26 cellular contexts compared by ENCODE assay signal in genomic region chr1:29838738-29839320, GRCh38.
"Had no signal": no experiment of that assay in that cellular context is flagged by ENCODE, and none has a peak within 500 bp of the region (broad histone marks: within the 10 kb centered on the region; RNA-seq: fewer than 3 reads in every experiment).

No MANE protein-coding gene starts in this region.

- H3K36me3 ChIP-seq: adrenal gland, Peyer's patch had no signal

- H3K4me1 ChIP-seq: adrenal gland, Peyer's patch had no signal

- H3K4me3 ChIP-seq: adrenal gland, Peyer's patch had no signal

- DNase-seq: activated CD4-positive, alpha-beta T cell treated with anti-CD3 and anti-CD28 coated beads for 48 hours; activated CD4-positive, alpha-beta T cell treated with anti-CD3 and anti-CD28 coated beads, Interleukin-2, amount 50 U/mL, for 4 hours; activated CD4-positive, CD25-positive, alpha-beta regulatory T cell treated with anti-CD3 and anti-CD28 coated beads, Interleukin-2, amount 50 U/mL, for 72 hours; activated CD8-positive, alpha-beta T cell treated with anti-CD3 and anti-CD28 coated beads, Interleukin-2, amount 10 ng/mL, durations not matched to agents 7 days and 5 days; activated effector memory CD4-positive, alpha-beta T cell treated with anti-CD3 and anti-CD28 coated beads, Interleukin-2, amount 50 U/mL, for 16 hours; activated naive CD4-positive, alpha-beta T cell treated with anti-CD3 and anti-CD28 coated beads, Interleukin-2, amount 10 ng/mL, durations not matched to agents 7 days and 5 days; activated naive CD8-positive, alpha-beta T cell treated with anti-CD3 and anti-CD28 coated beads, Interleukin-2, amount 10 ng/mL, durations not matched to agents 7 days and 5 days; activated T-cell treated with anti-CD3 and anti-CD28 coated beads, Interleukin-2, amount 50 U/mL, for 4 hours; adrenal gland; anterior cingulate cortex; Karpas-422; MM.1S; NCI-H1105; NCI-H1436; NCI-H1694 treated with DMSO at 0.1 percent for 48 hours; NCI-H2029 treated with DMSO at 0.1 percent for 48 hours; NCI-H345; NCI-H510A treated with DMSO at 0.1 percent for 48 hours; NCI-H69; NK-92 treated with Interleukin-12 subunit alpha and Interleukin-12 subunit beta, amount 100 ng/mL, for 24 hours; OCI-M1; Peyer's patch; SHP77 treated with DMSO at 0.1 percent for 48 hours; T-helper 17 cell; T-helper 9 cell had no signal

- ATAC-seq: activated CD8-positive, alpha-beta T cell treated with anti-CD3 and anti-CD28 coated beads, Interleukin-2, amount 10 ng/mL, durations not matched to agents 7 days and 5 days; activated T-cell treated with anti-CD3 and anti-CD28 coated beads, Interleukin-2, amount 50 U/mL, for 4 hours; T-helper 17 cell; WTC11 had no signal

- H3K27ac ChIP-seq: adrenal gland, Peyer's patch had no signal

- H3K27me3 ChIP-seq: adrenal gland, Peyer's patch had no signal

- H3K9me3 ChIP-seq: adrenal gland had no signal
